Comparison of ENCODE assay signal across 8 cellular contexts in the genomic region with DNA sequence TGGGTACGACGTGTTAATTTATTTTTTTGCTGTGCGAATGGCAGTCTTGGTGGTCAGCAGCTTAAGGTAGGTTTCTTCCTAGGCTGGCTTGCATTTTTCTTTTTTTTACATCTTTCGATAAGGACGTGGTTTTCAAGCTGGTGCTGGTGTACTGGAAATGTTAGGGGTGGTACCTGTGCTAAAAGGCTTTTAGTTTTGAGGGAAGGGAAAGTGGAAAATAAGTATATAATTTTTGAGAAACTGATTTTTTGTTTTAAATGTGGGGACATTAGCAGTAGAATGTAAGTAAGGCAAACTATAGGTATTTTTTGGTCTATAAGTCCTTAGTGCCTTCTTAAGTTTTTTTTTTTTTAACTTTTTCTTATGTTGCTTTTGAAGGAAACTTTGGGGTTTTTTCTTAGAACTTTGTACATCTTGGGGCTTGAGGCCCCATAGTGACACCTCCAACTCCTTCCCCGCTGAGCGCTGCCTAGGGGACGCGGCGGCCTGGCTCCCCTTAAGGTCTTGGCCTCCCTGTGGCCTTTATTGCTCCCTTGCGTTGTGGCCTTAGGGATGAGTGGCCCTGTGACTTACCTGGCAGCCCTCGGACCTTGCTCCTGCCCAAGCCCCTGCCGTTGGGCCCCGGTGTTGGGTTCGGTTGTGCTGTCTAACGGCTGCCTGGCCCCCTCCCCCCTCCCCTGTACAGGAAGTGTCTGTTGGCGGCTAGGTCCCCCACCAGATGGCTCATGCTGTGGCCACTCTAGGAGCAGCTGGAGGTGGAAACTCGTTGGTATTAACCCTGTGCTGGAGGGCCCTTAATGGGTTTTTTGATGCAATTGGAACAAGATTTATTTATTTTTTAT.
A peak's percentile ranks its signal among the peaks of the same experiment; 100 is the strongest.
DNase-seq lines count a peak whose midpoint lies in the region; ATAC-seq, FAIRE-seq and TF ChIP-seq lines count a peak whose summit lies in the region.

No MANE protein-coding gene starts in this region.

- peak overlapping the region; percentile 87 for H3K9ac ChIP-seq in HepG2 (ENCODE audit: insufficient read depth, low read depth, low read length)

- in situ Hi-C loops in HepG2 (cut with HindIII; ENCODE audit: extremely low pct_ligation_motif_present, low pct_unique_long_range_greater_than_20kb), result no loop called here

- H3K36me3 ChIP-seq in HepG2 (replicated peaks in 1 of 2; ENCODE audit: control insufficient read depth in 1 of 2, insufficient read depth in 2 of 2, low read length in 2 of 2), result peaks cover 0 to 2% of the 10 kb centered on the region in 2 experiments; a peak in 3 of 5 replicates

- TSS peak; percentile 86 for BruUV-seq in HepG2 (replicated peaks; lab: Mats Ljungman, UMichigan)

- H3K27ac ChIP-seq in HepG2 (ENCODE audit: extremely low read length, insufficient read depth, low read length), result peak overlapping the region; percentile 95

- WGBS in HepG2 (ENCODE audit: low lambda C conversion rate), result 8% methylated on average over 15 of the region's 18 CpGs

- FAIRE-seq in HepG2 (lab: Jason Lieb, UNC), result peak; percentile 69

- H4K20me1 ChIP-seq in HepG2 (ENCODE audit: insufficient read depth, low read length), result no peaks in the 10 kb centered on the region

- TF ChIP-seq EP300 in HepG2 (IDR thresholded peaks at IDR 0.05; ENCODE audit: low read depth in 2 of 2, low read length in 2 of 2) (peak; percentile 70 to 83; a peak in 3 of 4 replicates), HepG2 (CRISPR knock-in tag; IDR thresholded peaks at IDR 0.05; ENCODE audit: borderline replicate concordance) (peak; percentile 88)

- H2AFZ ChIP-seq in HepG2 (ENCODE audit: low read length), result no peak overlapping the region

- peak; percentile 78 for TF ChIP-seq RAD21 in HepG2 (CRISPR knock-in tag; IDR thresholded peaks at IDR 0.05)

- H3K4me1 ChIP-seq in HepG2 (ENCODE audit: insufficient read depth, low read length), result peaks cover 10% of the 10 kb centered on the region

- intact Hi-C loops in HepG2 (cut with micrococcal nuclease; ENCODE audit: unreplicated experiment), result loop anchor here (2.0 kb wide), 1 partner anchor 66 kb away; no protein-coding TSS in a partner anchor

- POLR2A ChIA-PET in AG04449 (lab: Yijun Ruan, JAX) (interaction anchor here (0.6 kb wide), 1 partner anchor 108 kb away, joined by 4 read pairs; no protein-coding TSS in a partner anchor), HepG2 (lab: Yijun Ruan, JAX) (interaction anchor here (0.6 to 1.1 kb wide), 4 partner anchors 29 to 562 kb away, joined by 3 to 4 read pairs (median 4); a partner anchor contains a TSS)

- ATAC-seq in GM19023 (IDR thresholded peaks at IDR 0.05; ENCODE audit: unreplicated experiment) (peak; percentile 86), HG03565 (IDR thresholded peaks at IDR 0.05; ENCODE audit: unreplicated experiment) (peak; percentile 77), HepG2 (peak; percentile 99)

- no peaks in the 10 kb centered on the region for H3K9me3 ChIP-seq in HepG2 (ENCODE audit: low read length)

- CTCF ChIA-PET in AG04449 (lab: Yijun Ruan, JAX) (no interaction called here), HepG2 (lab: Yijun Ruan, JAX; ENCODE audit: low intra/inter-chr PET ratio, low total read pairs) (no interaction called here)

- H3K79me2 ChIP-seq in HepG2 (ENCODE audit: insufficient read depth, low read length), result peaks cover 4% of the 10 kb centered on the region

- H3K4me2 ChIP-seq in HepG2 (ENCODE audit: low read depth, low read length), result peak overlapping the region; percentile 86

- DNase-seq in AG04449 (ENCODE audit: low read depth, low spot score) (peak; percentile 63), NCI-H748 treated with DMSO at 0.1 percent for 48 hours (lab: John Stamatoyannopoulos, UW) (peak; percentile 66), dermis microvascular lymphatic vessel endothelial cell (ENCODE audit: low read depth in 2 of 2) (peak; percentile 88 to 93), HepG2 (ENCODE audit: low spot score) (peak; percentile 95)
- DNase-seq in activated CD4-positive, alpha-beta T cell treated with anti-CD3 and anti-CD28 coated beads, Interleukin-2, amount 50 U/mL, for 24 hours (ENCODE audit: low read depth in 1 of 2, low spot score in 1 of 2), result peak; percentile 42 to 76
- peak; percentile 51 to 65 for DNase-seq in stimulated activated CD4-positive, alpha-beta T cell treated with anti-CD3 and anti-CD28 coated beads, Interleukin-2, amount 100 ng/mL, for 48 hours

- no peaks in the 10 kb centered on the region; a peak in 1 of 5 replicates for H3K27me3 ChIP-seq in HepG2 (ENCODE audit: control insufficient read depth in 1 of 2, insufficient read depth in 2 of 2, low read length in 2 of 2)

- H3K4me3 ChIP-seq in AG04449 (ENCODE audit: low read depth, low read length) (peak overlapping the region; percentile 100), HepG2 (replicated peaks in 1 of 3; ENCODE audit: insufficient read depth in 1 of 3, low read depth in 2 of 3, low read length in 3 of 3) (peak overlapping the region; percentile 75 to 78 (median 76))

- peak; percentile 97 to 98 for TF ChIP-seq POLR2A in HepG2 (IDR thresholded peaks at IDR 0.05; ENCODE audit: insufficient read depth in 1 of 2, low read depth in 2 of 2, low read length in 2 of 2)

- TF ChIP-seq CTCF in AG04449 (IDR thresholded peaks at IDR 0.05; ENCODE audit: insufficient read depth, low read length, missing control alignments), result peak; percentile 35
- peak; percentile 65 for TF ChIP-seq CTCF in HepG2 (CRISPR knock-in tag; IDR thresholded peaks at IDR 0.05)

TF ChIP-seq in HepG2, 621 proteins besides CTCF, POLR2A, EP300 and RAD21 (continues in another document):
- TF ChIP-seq, protein P1, sequence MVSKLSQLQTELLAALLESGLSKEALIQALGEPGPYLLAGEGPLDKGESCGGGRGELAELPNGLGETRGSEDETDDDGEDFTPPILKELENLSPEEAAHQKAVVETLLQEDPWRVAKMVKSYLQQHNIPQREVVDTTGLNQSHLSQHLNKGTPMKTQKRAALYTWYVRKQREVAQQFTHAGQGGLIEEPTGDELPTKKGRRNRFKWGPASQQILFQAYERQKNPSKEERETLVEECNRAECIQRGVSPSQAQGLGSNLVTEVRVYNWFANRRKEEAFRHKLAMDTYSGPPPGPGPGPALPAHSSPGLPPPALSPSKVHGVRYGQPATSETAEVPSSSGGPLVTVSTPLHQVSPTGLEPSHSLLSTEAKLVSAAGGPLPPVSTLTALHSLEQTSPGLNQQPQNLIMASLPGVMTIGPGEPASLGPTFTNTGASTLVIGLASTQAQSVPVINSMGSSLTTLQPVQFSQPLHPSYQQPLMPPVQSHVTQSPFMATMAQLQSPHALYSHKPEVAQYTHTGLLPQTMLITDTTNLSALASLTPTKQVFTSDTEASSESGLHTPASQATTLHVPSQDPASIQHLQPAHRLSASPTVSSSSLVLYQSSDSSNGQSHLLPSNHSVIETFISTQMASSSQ (IDR thresholded peaks at IDR 0.05; ENCODE audit: low read depth), result peak; percentile 66
- TF ChIP-seq, protein P1 (CRISPR knock-in tag; IDR thresholded peaks at IDR 0.05; ENCODE audit: borderline replicate concordance), result peak; percentile 83
- TF ChIP-seq, protein P2, sequence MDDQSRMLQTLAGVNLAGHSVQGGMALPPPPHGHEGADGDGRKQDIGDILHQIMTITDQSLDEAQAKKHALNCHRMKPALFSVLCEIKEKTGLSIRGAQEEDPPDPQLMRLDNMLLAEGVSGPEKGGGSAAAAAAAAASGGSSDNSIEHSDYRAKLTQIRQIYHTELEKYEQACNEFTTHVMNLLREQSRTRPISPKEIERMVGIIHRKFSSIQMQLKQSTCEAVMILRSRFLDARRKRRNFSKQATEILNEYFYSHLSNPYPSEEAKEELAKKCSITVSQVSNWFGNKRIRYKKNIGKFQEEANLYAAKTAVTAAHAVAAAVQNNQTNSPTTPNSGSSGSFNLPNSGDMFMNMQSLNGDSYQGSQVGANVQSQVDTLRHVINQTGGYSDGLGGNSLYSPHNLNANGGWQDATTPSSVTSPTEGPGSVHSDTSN (CRISPR knock-in tag; IDR thresholded peaks at IDR 0.05; ENCODE audit: borderline replicate concordance), result no peak
- TF ChIP-seq, protein P3, sequence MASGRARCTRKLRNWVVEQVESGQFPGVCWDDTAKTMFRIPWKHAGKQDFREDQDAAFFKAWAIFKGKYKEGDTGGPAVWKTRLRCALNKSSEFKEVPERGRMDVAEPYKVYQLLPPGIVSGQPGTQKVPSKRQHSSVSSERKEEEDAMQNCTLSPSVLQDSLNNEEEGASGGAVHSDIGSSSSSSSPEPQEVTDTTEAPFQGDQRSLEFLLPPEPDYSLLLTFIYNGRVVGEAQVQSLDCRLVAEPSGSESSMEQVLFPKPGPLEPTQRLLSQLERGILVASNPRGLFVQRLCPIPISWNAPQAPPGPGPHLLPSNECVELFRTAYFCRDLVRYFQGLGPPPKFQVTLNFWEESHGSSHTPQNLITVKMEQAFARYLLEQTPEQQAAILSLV (CRISPR knock-in tag; IDR thresholded peaks at IDR 0.05; ENCODE audit: borderline replicate concordance), result peak; percentile 97
- TF ChIP-seq MAFG (CRISPR knock-in tag; IDR thresholded peaks at IDR 0.05), result no peak
- peak; percentile 74 for TF ChIP-seq CREM (IDR thresholded peaks at IDR 0.05)
- no peak for TF ChIP-seq CREM (CRISPR knock-in tag; IDR thresholded peaks at IDR 0.05)
- TF ChIP-seq ISL2 (CRISPR knock-in tag; IDR thresholded peaks at IDR 0.05), result peak; percentile 79; the same call in 1 of the 2 replicates
- peak; percentile 41; the same call in 1 of the 2 replicates for TF ChIP-seq NFE2L2 (IDR thresholded peaks at IDR 0.05; ENCODE audit: low read length)
- TF ChIP-seq ZNF878 (CRISPR knock-in tag; IDR thresholded peaks at IDR 0.05), result peak; percentile 91; the same call in 1 of the 2 replicates
- peak; percentile 51 for TF ChIP-seq ZNF24 (IDR thresholded peaks at IDR 0.05)

Comparison
In these comparisons a context has a peak if more than half of its experiments do, and no peak if none do; other contexts are left out.
1. Peak in every context shown above with its lines: DNase-seq, ATAC-seq, H3K4me3 ChIP-seq and H3K27ac ChIP-seq.